In the genomic region with DNA sequence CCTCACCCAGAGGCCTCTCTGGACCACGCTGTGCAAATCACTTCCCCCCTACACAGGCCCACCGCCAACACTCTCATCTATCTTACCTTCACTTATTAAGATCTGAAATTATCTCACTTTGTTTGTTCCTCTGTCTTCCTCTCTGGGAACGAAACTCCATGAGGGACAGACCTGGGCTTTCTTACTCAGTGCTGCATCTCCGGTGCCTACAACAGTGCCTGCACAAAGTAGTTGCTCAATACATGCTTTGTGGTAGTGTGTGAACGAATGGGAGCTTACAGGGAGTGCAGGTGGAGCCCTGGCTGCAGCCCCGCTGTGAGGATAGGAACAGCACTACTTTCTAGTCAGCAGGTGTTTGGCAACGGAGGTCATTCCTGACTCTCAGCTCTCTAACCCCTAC, we compare ENCODE assay signal across 19 cellular contexts. TPM values are rescaled to one million over a fixed set of nuclear protein-coding genes. Genes with fewer than 3 reads are reported as not detected.
A peak's percentile ranks its signal among the peaks of the same experiment; 100 is the strongest.
DNase-seq lines count a peak whose midpoint lies in the region; ATAC-seq and TF ChIP-seq lines count a peak whose summit lies in the region.
"Had no signal": no experiment of that assay in that cellular context is flagged by ENCODE, and none has a peak within 500 bp of the region (broad histone marks: within the 10 kb centered on the region; RNA-seq: fewer than 3 reads in every experiment).

No MANE protein-coding gene starts in this region.

- H3K27me3 ChIP-seq in AG04450 (ENCODE audit: control insufficient read depth, insufficient read depth, low read length), result no peaks in the 10 kb centered on the region
- H3K27me3 ChIP-seq in CD4-positive, CD25-positive, alpha-beta regulatory T cell (ENCODE audit: control insufficient read depth, insufficient read depth, low read length), result no peaks in the 10 kb centered on the region
- H3K27me3 ChIP-seq in lower lobe of right lung (ENCODE audit: low read depth), result no peaks in the 10 kb centered on the region

- ATAC-seq in CD4-positive, CD25-positive, alpha-beta regulatory T cell (ENCODE audit: low read depth in 2 of 2), result no peak
- no peak for ATAC-seq in lower lobe of right lung
- ATAC-seq: esophagus mucosa had no signal

- H3K27ac Mint-ChIP-seq in CD4-positive, CD25-positive, alpha-beta regulatory T cell, result peak overlapping the region; percentile 35 to 96 (median 87)
- H3K27ac Mint-ChIP-seq in activated T-helper 2 cell treated with anti-CD3 and anti-CD28 coated beads, Interferon-gamma antibody, Interleukin-2, Interleukin-4, amounts not matched to agents 10 μg/mL and 5 μg/mL and 100 μg/mL, durations not matched to agents 14 hours and 24 hours and 36 hours, result peak overlapping the region; percentile 47
- H3K27ac Mint-ChIP-seq: B cell, nephron progenitor cell had no signal

- peaks cover 0 to 62% (median 56%) of the 10 kb centered on the region in 4 donors for H3K4me1 Mint-ChIP-seq in CD4-positive, CD25-positive, alpha-beta regulatory T cell
- peaks cover 62% of the 10 kb centered on the region for H3K4me1 Mint-ChIP-seq in activated T-helper 2 cell treated with anti-CD3 and anti-CD28 coated beads, Interferon-gamma antibody, Interleukin-2, Interleukin-4, amounts not matched to agents 10 μg/mL and 5 μg/mL and 100 μg/mL, durations not matched to agents 14 hours and 24 hours and 36 hours (ENCODE audit: low read depth)

- no peaks in the 10 kb centered on the region for H3K9me3 ChIP-seq in AG04450 (ENCODE audit: control insufficient read depth, insufficient read depth, low read length)
- H3K9me3 ChIP-seq in CD4-positive, CD25-positive, alpha-beta regulatory T cell (ENCODE audit: control insufficient read depth in 2 of 2, low read length in 2 of 2), result no peaks in the 10 kb centered on the region
- no peaks in the 10 kb centered on the region for H3K9me3 ChIP-seq in lower lobe of right lung

- H3K4me3 ChIP-seq in AG04450 (ENCODE audit: low read depth, low read length) (no peak overlapping the region), lower lobe of right lung (peak overlapping the region; percentile 25)
- H3K4me3 ChIP-seq in CD4-positive, CD25-positive, alpha-beta regulatory T cell (ENCODE audit: low read depth, low read length), result no peak overlapping the region

- H3K27ac ChIP-seq in AG04450 (ENCODE audit: low read depth, low read length) (peak overlapping the region; percentile 73), lower lobe of right lung (peak overlapping the region; percentile 78)
- no peak overlapping the region for H3K27ac ChIP-seq in CD4-positive, CD25-positive, alpha-beta regulatory T cell (ENCODE audit: insufficient read depth, low read length, poor library complexity, severe bottlenecking)
- H3K27ac ChIP-seq: RWPE1 had no signal

- H3K36me3 Mint-ChIP-seq in CD4-positive, CD25-positive, alpha-beta regulatory T cell, result peaks cover 18% of the 10 kb centered on the region
- peaks cover 58% of the 10 kb centered on the region for H3K36me3 Mint-ChIP-seq in activated T-helper 2 cell treated with anti-CD3 and anti-CD28 coated beads, Interferon-gamma antibody, Interleukin-2, Interleukin-4, amounts not matched to agents 10 μg/mL and 5 μg/mL and 100 μg/mL, durations not matched to agents 14 hours and 24 hours and 36 hours (ENCODE audit: low read depth)

- H3K9me3 Mint-ChIP-seq in CD4-positive, CD25-positive, alpha-beta regulatory T cell, result no peaks in the 10 kb centered on the region
- H3K9me3 Mint-ChIP-seq in activated T-helper 2 cell treated with anti-CD3 and anti-CD28 coated beads, Interferon-gamma antibody, Interleukin-2, Interleukin-4, amounts not matched to agents 10 μg/mL and 5 μg/mL and 100 μg/mL, durations not matched to agents 14 hours and 24 hours and 36 hours, result peaks cover 6% of the 10 kb centered on the region
- H3K9me3 Mint-ChIP-seq: nephron progenitor cell had no signal

- H3K4me3 Mint-ChIP-seq in CD4-positive, CD25-positive, alpha-beta regulatory T cell, result peak overlapping the region in 1 of 4 donors; percentile 78
- no peak overlapping the region for H3K4me3 Mint-ChIP-seq in activated T-helper 2 cell treated with anti-CD3 and anti-CD28 coated beads, Interferon-gamma antibody, Interleukin-2, Interleukin-4, amounts not matched to agents 10 μg/mL and 5 μg/mL and 100 μg/mL, durations not matched to agents 14 hours and 24 hours and 36 hours (ENCODE audit: low read depth)
- H3K4me3 Mint-ChIP-seq: B cell, nephron progenitor cell had no signal

- no peak for DNase-seq in AG04450 (ENCODE audit: low read depth, low spot score)
- DNase-seq in CD4-positive, CD25-positive, alpha-beta regulatory T cell, result no peak
- no peak for DNase-seq in activated T-helper 2 cell treated with anti-CD3 and anti-CD28 coated beads, Interferon-gamma antibody, Interleukin-2, Interleukin-4, amounts not matched to agents 10 μg/mL and 5 μg/mL and 100 μg/mL, durations not matched to agents 14 hours and 24 hours and 36 hours (ENCODE audit: low spot score)
- DNase-seq in lower lobe of right lung, result no peak
- no peak for DNase-seq in stimulated activated CD8-positive, alpha-beta memory T cell treated with anti-CD3 and anti-CD28 coated beads, Interleukin-4, amount 100 ng/mL, for 48 hours
- DNase-seq in cerebellum (ENCODE audit: low spot score), result no peak
- no peak for DNase-seq in GM13977 (ENCODE audit: low spot score)
- DNase-seq: activated CD8-positive, alpha-beta memory T cell treated with anti-CD3 and anti-CD28 coated beads, Interleukin-2, amount 50 U/mL, for 48 hours; aorta; cortex of kidney; H7; mammary epithelial cell; NCI-H1417 treated with DMSO at 0.1 percent for 48 hours; NCI-H345; nephron progenitor cell; SW 1271 had no signal

- peaks cover 42% of the 10 kb centered on the region for H3K4me1 ChIP-seq in CD4-positive, CD25-positive, alpha-beta regulatory T cell (ENCODE audit: control insufficient read depth, insufficient read depth, low read length, poor library complexity, severe bottlenecking)
- H3K4me1 ChIP-seq in lower lobe of right lung, result peaks cover 61% of the 10 kb centered on the region

- H3K27me3 Mint-ChIP-seq in CD4-positive, CD25-positive, alpha-beta regulatory T cell, result no peaks in the 10 kb centered on the region
- H3K27me3 Mint-ChIP-seq in activated T-helper 2 cell treated with anti-CD3 and anti-CD28 coated beads, Interferon-gamma antibody, Interleukin-2, Interleukin-4, amounts not matched to agents 10 μg/mL and 5 μg/mL and 100 μg/mL, durations not matched to agents 14 hours and 24 hours and 36 hours (ENCODE audit: low read depth), result no peaks in the 10 kb centered on the region
- H3K27me3 Mint-ChIP-seq: B cell had no signal

- intact Hi-C loops in activated T-helper 2 cell treated with anti-CD3 and anti-CD28 coated beads, Interferon-gamma antibody, Interleukin-2, Interleukin-4, amounts not matched to agents 10 μg/mL and 5 μg/mL and 100 μg/mL, durations not matched to agents 14 hours and 24 hours and 36 hours (cut with micrococcal nuclease), result no loop called here
- intact Hi-C loops in lower lobe of right lung (cut with DNase I), result no loop called here

- POLR2A ChIA-PET in AG04450 (lab: Yijun Ruan, JAX), result interaction anchor here (0.8 to 1.0 kb wide), 3 partner anchors 17 to 44 kb away, joined by 3 to 6 read pairs (median 5); no protein-coding TSS in a partner anchor

- no peaks in the 10 kb centered on the region for H3K36me3 ChIP-seq in CD4-positive, CD25-positive, alpha-beta regulatory T cell (ENCODE audit: control insufficient read depth, insufficient read depth, low read length)
- H3K36me3 ChIP-seq in lower lobe of right lung, result no peaks in the 10 kb centered on the region

- CTCF ChIA-PET in AG04450 (lab: Charles Lee), result interaction anchor here (1.8 kb wide), 1 partner anchor 10 kb away, joined by 5 read pairs; no protein-coding TSS in a partner anchor

- no peak for TF ChIP-seq CTCF in AG04450 (IDR thresholded peaks at IDR 0.05; ENCODE audit: low read depth, low read length)
- TF ChIP-seq CTCF in lower lobe of right lung (IDR thresholded peaks at IDR 0.05), result no peak
- TF ChIP-seq CTCF in GM13977 (IDR thresholded peaks at IDR 0.05; ENCODE audit: extremely low read depth, insufficient read depth, missing control alignments), result no peak

- in situ Hi-C loops in GM13977 (cut with MboI; ENCODE audit: low pct_unique_long_range_greater_than_20kb, low sequenced_read_pairs, unreplicated experiment), result no loop called here

RNA-seq across cellular contexts. Expression of gene CASS4, which starts 5.3 kb away (rescaled TPM):
- polyA plus RNA-seq in AG04450 (2011; rRNA removed), result 36.8 and 41.0 TPM in 2 replicates
- 56.9 and 69.4 TPM in 2 replicates for polyA minus RNA-seq in AG04450 (2011; rRNA and poly(A)+ RNA removed)
- total RNA-seq in CD4-positive, CD25-positive, alpha-beta regulatory T cell, result 9.8 TPM
- polyA plus RNA-seq in CD4-positive, CD25-positive, alpha-beta regulatory T cell, result 1 to 10 TPM in 3 of 4 donors, under 1 TPM in 1; 0.96 to 4.0 (median 2.9) TPM
- 4.6 and 4.7 TPM in 2 replicates for total RNA-seq in activated T-helper 2 cell treated with anti-CD3 and anti-CD28 coated beads, Interferon-gamma antibody, Interleukin-2, Interleukin-4, amounts not matched to agents 10 μg/mL and 5 μg/mL and 100 μg/mL, durations not matched to agents 14 hours and 24 hours and 36 hours
- total RNA-seq in lower lobe of right lung (23.9 TPM), cerebellum (1.1 TPM)
- total RNA-seq: H7 had no signal
- polyA plus RNA-seq: mammary epithelial cell had no signal

RNA-seq across cellular contexts. Expression of gene CSTF1, which starts 25.0 kb away (rescaled TPM):
- polyA plus RNA-seq in AG04450 (2011; rRNA removed), result 70.9 and 74.4 TPM in 2 replicates
- polyA minus RNA-seq in AG04450 (2011; rRNA and poly(A)+ RNA removed), result 104 and 106 TPM in 2 replicates
- total RNA-seq in CD4-positive, CD25-positive, alpha-beta regulatory T cell, result 24.5 TPM
- 10 to 100 TPM; 48.8 to 61.7 (median 56.4) TPM for polyA plus RNA-seq in CD4-positive, CD25-positive, alpha-beta regulatory T cell
- total RNA-seq in activated T-helper 2 cell treated with anti-CD3 and anti-CD28 coated beads, Interferon-gamma antibody, Interleukin-2, Interleukin-4, amounts not matched to agents 10 μg/mL and 5 μg/mL and 100 μg/mL, durations not matched to agents 14 hours and 24 hours and 36 hours, result 51.2 and 52.1 TPM in 2 replicates
- 24.4 TPM for total RNA-seq in lower lobe of right lung
- 27.5 TPM for total RNA-seq in cerebellum

RNA-seq across cellular contexts. Expression of gene AURKA, which starts 25.4 kb away (rescaled TPM):
- 28.5 and 31.0 TPM in 2 replicates for polyA plus RNA-seq in AG04450 (2011; rRNA removed)
- polyA minus RNA-seq in AG04450 (2011; rRNA and poly(A)+ RNA removed), result 23.4 and 24.1 TPM in 2 replicates
- total RNA-seq in CD4-positive, CD25-positive, alpha-beta regulatory T cell, result 3.6 TPM
- polyA plus RNA-seq in CD4-positive, CD25-positive, alpha-beta regulatory T cell, result 1 to 10 TPM; 2.1 to 4.2 (median 3.5) TPM
- total RNA-seq in activated T-helper 2 cell treated with anti-CD3 and anti-CD28 coated beads, Interferon-gamma antibody, Interleukin-2, Interleukin-4, amounts not matched to agents 10 μg/mL and 5 μg/mL and 100 μg/mL, durations not matched to agents 14 hours and 24 hours and 36 hours, result 64.8 and 71.1 TPM in 2 replicates
- total RNA-seq in lower lobe of right lung (2.5 TPM), cerebellum (8.3 TPM)

RNA-seq across cellular contexts. Expression of gene RTF2, which starts 51.0 kb away (rescaled TPM):
- polyA plus RNA-seq in AG04450 (2011; rRNA removed), result 147 TPM in 2 replicates
- 68.2 and 73.1 TPM in 2 replicates for polyA minus RNA-seq in AG04450 (2011; rRNA and poly(A)+ RNA removed)
- total RNA-seq in CD4-positive, CD25-positive, alpha-beta regulatory T cell, result 74.3 TPM
- 100 to 1,000 TPM; 110 to 133 (median 123) TPM for polyA plus RNA-seq in CD4-positive, CD25-positive, alpha-beta regulatory T cell
- 103 and 107 TPM in 2 replicates for total RNA-seq in activated T-helper 2 cell treated with anti-CD3 and anti-CD28 coated beads, Interferon-gamma antibody, Interleukin-2, Interleukin-4, amounts not matched to agents 10 μg/mL and 5 μg/mL and 100 μg/mL, durations not matched to agents 14 hours and 24 hours and 36 hours
- total RNA-seq in lower lobe of right lung (68.6 TPM), cerebellum (32.2 TPM)

RNA-seq across cellular contexts. Expression of gene FAM210B, which starts 58.6 kb away (rescaled TPM):
- 72.6 and 81.0 TPM in 2 replicates for polyA plus RNA-seq in AG04450 (2011; rRNA removed)
- 30.6 and 35.2 TPM in 2 replicates for polyA minus RNA-seq in AG04450 (2011; rRNA and poly(A)+ RNA removed)
- total RNA-seq in CD4-positive, CD25-positive, alpha-beta regulatory T cell, result 14.8 TPM
- 10 to 100 TPM; 33.0 to 40.3 (median 35.6) TPM for polyA plus RNA-seq in CD4-positive, CD25-positive, alpha-beta regulatory T cell
- total RNA-seq in activated T-helper 2 cell treated with anti-CD3 and anti-CD28 coated beads, Interferon-gamma antibody, Interleukin-2, Interleukin-4, amounts not matched to agents 10 μg/mL and 5 μg/mL and 100 μg/mL, durations not matched to agents 14 hours and 24 hours and 36 hours, result 9.2 TPM in 2 replicates
- total RNA-seq in lower lobe of right lung (36.4 TPM), cerebellum (22.0 TPM)
